18 cellular contexts compared by ENCODE assay signal in genomic region chr4:132934901-132935300, GRCh38.
DNase-seq lines count a peak whose midpoint lies in the region; ATAC-seq and TF ChIP-seq lines count a peak whose summit lies in the region.
"Had no signal": no experiment of that assay in that cellular context is flagged by ENCODE, and none has a peak within 500 bp of the region (broad histone marks: within the 10 kb centered on the region; RNA-seq: fewer than 3 reads in every experiment).

No MANE protein-coding gene starts in this region.

- no CpG with 5 or more reads among the region's 2 CpGs for WGBS in neuronal stem cell (ENCODE audit: extremely low coverage in 2 of 2, insufficient read length in 2 of 2, insufficient replicate concordance in 1 of 2), 2 donors
- 54 to 69% methylated on average over 2 of the region's 2 CpGs for WGBS in gastroesophageal sphincter (ENCODE audit: low coverage in 1 of 2), 2 donors

- no peak overlapping the region for H4K91ac ChIP-seq in neuronal stem cell (ENCODE audit: low read depth, low read length, poor library complexity)

- peaks cover 9% of the 10 kb centered on the region for H3K4me1 Mint-ChIP-seq in GM23338
- H3K4me1 Mint-ChIP-seq: CD8-positive, alpha-beta memory T cell had no signal

- H3K4me1 ChIP-seq in GM23338 (ENCODE audit: insufficient read depth): peaks cover 15% of the 10 kb centered on the region; the same call in 1 of the 2 replicates
- no peaks in the 10 kb centered on the region for H3K4me1 ChIP-seq in neuronal stem cell (ENCODE audit: control insufficient read depth in 2 of 2, insufficient read depth in 1 of 2, low read depth in 1 of 2, low read length in 2 of 2)
- H3K4me1 ChIP-seq in gastroesophageal sphincter: no peaks in the 10 kb centered on the region

- H3K18ac ChIP-seq in neuronal stem cell (ENCODE audit: low read length): no peak overlapping the region

- H3K27ac ChIP-seq in GM23338 (ENCODE audit: low read depth): peak overlapping the region; percentile 11; the same call in 1 of the 2 replicates
- H3K27ac ChIP-seq in neuronal stem cell (replicated peaks; ENCODE audit: low read length): no peak overlapping the region
- H3K27ac ChIP-seq in gastroesophageal sphincter: no peak overlapping the region
- H3K27ac ChIP-seq: C4-2B had no signal

- no peak overlapping the region for H2BK12ac ChIP-seq in neuronal stem cell (ENCODE audit: low read length)

- no peak overlapping the region for H3K27ac Mint-ChIP-seq in GM23338
- H3K27ac Mint-ChIP-seq: CD8-positive, alpha-beta memory T cell had no signal

- H3K14ac ChIP-seq in neuronal stem cell (ENCODE audit: low read length): no peak overlapping the region

- H3K9me2 ChIP-seq in GM23338 (ENCODE audit: insufficient read depth): peaks cover 3% of the 10 kb centered on the region; the same call in 1 of the 2 replicates

- no peaks in the 10 kb centered on the region for H3K79me1 ChIP-seq in neuronal stem cell (ENCODE audit: low read depth, low read length)

- no peak overlapping the region for H3K4me2 ChIP-seq in GM23338
- no peak overlapping the region for H3K4me2 ChIP-seq in neuronal stem cell (ENCODE audit: insufficient read depth, low read length, poor library complexity, severe bottlenecking)

- peaks cover 5% of the 10 kb centered on the region; the same call in 2 of the 3 replicates for H3K9me3 Mint-ChIP-seq in GM23338

- H3K9me3 ChIP-seq in neuronal stem cell (replicated peaks in 1 of 2; ENCODE audit: control insufficient read depth in 2 of 2, insufficient read depth in 1 of 2, low read depth in 1 of 2, low read length in 2 of 2): peaks cover 0 to 1% of the 10 kb centered on the region in 2 donors
- H3K9me3 ChIP-seq in gastroesophageal sphincter: peaks cover 0 to 17% (median 0%) of the 10 kb centered on the region in 3 donors

- no peaks in the 10 kb centered on the region for H4K20me1 ChIP-seq in GM23338 (replicated peaks; ENCODE audit: insufficient read depth)

- no peak for TF ChIP-seq POLR2A in gastroesophageal sphincter (IDR thresholded peaks at IDR 0.05)

- ATAC-seq in GM23338: no peak
- no peak for ATAC-seq in gastroesophageal sphincter
- ATAC-seq in GM18909 (IDR thresholded peaks at IDR 0.05; ENCODE audit: poor library complexity, unreplicated experiment): no peak
- ATAC-seq: Right ventricle myocardium inferior, SK-N-SH treated with all-trans-retinoic acid at 6 μM for 48 hours had no signal

- H3K36me3 ChIP-seq in GM23338 (ENCODE audit: insufficient read depth): no peaks in the 10 kb centered on the region
- no peaks in the 10 kb centered on the region for H3K36me3 ChIP-seq in neuronal stem cell (replicated peaks in 1 of 2; ENCODE audit: control insufficient read depth in 2 of 2, insufficient read depth in 2 of 2, low read length in 2 of 2)
- H3K36me3 ChIP-seq in gastroesophageal sphincter: no peaks in the 10 kb centered on the region

- no peak overlapping the region for H3K4me3 Mint-ChIP-seq in GM23338
- H3K4me3 Mint-ChIP-seq: CD8-positive, alpha-beta memory T cell had no signal

- H3K36me3 Mint-ChIP-seq in GM23338 (ENCODE audit: low read depth): peaks cover 3% of the 10 kb centered on the region; the same call in 1 of the 3 replicates
- H3K36me3 Mint-ChIP-seq: CD8-positive, alpha-beta memory T cell had no signal

- no peak overlapping the region for H3K23ac ChIP-seq in neuronal stem cell (ENCODE audit: low read depth, low read length, poor library complexity)

- TF ChIP-seq EP300 in gastroesophageal sphincter (IDR thresholded peaks at IDR 0.05): no peak

- H2BK120ac ChIP-seq in neuronal stem cell (ENCODE audit: low read depth, low read length): no peak overlapping the region

- no peaks in the 10 kb centered on the region for H3K79me2 ChIP-seq in GM23338 (replicated peaks; ENCODE audit: insufficient read depth)

- H3K4me3 ChIP-seq in GM23338 (no peak overlapping the region), neuronal stem cell (ENCODE audit: low read length in 2 of 2) (no peak overlapping the region), gastroesophageal sphincter (no peak overlapping the region)

- no peak overlapping the region for H2AFZ ChIP-seq in GM23338
- peak overlapping the region; percentile 73 for H2AFZ ChIP-seq in neuronal stem cell (ENCODE audit: low read length)

- H4K8ac ChIP-seq in neuronal stem cell (ENCODE audit: low read depth, low read length): no peak overlapping the region

- DNase-seq in GM23338 (ENCODE audit: low spot score) (peak; percentile 16), SK-MEL-5 (ENCODE audit: low read depth, low spot score) (peak; percentile 37), foreskin melanocyte (peak; percentile 88), neuronal stem cell (ENCODE audit: low spot score) (no peak), NCI-H2171 (lab: John Stamatoyannopoulos, UW) (no peak)
- DNase-seq: CD8-positive, alpha-beta memory T cell; DMS53; GF-D8; KBM-7; NCI-H1105; NCI-H2081; NCI-H446; NCI-H526 had no signal

- TF ChIP-seq CTCF in GM23338 (conservative IDR thresholded peaks at IDR 0.05; ENCODE audit: low read depth in 2 of 2) (no peak), gastroesophageal sphincter (IDR thresholded peaks at IDR 0.05) (no peak)

- H3K27me3 Mint-ChIP-seq in GM23338 (ENCODE audit: insufficient read depth, low read depth, poor library complexity): no peaks in the 10 kb centered on the region
- H3K27me3 Mint-ChIP-seq: CD8-positive, alpha-beta memory T cell had no signal

- H2AK5ac ChIP-seq in neuronal stem cell (ENCODE audit: low read depth, low read length): no peak overlapping the region

- H3F3A ChIP-seq in GM23338 (replicated peaks; ENCODE audit: low read depth): no peaks in the 10 kb centered on the region

- H3K9ac ChIP-seq in neuronal stem cell (ENCODE audit: low read depth, low read length, poor library complexity): no peak overlapping the region

- H3K27me3 ChIP-seq in GM23338 (ENCODE audit: insufficient read depth) (no peaks in the 10 kb centered on the region), neuronal stem cell (ENCODE audit: control insufficient read depth in 3 of 3, insufficient read depth in 3 of 3, low read depth in 1 of 3, low read length in 3 of 3) (no peaks in the 10 kb centered on the region), gastroesophageal sphincter (no peaks in the 10 kb centered on the region)

- in situ Hi-C loops in SK-MEL-5 (cut with HindIII; ENCODE audit: low pct_unique_long_range_greater_than_20kb, low sequenced_read_pairs): no loop called here

- H2BK5ac ChIP-seq in neuronal stem cell (ENCODE audit: low read length): no peak overlapping the region

- H3K4ac ChIP-seq in neuronal stem cell (ENCODE audit: low read length): no peak overlapping the region

- H2BK15ac ChIP-seq in neuronal stem cell (ENCODE audit: low read length): no peak overlapping the region

TF ChIP-seq in GM23338, 12 proteins besides CTCF, POLR2A, EP300 and RAD21 (continues in another document):
- no peak for TF ChIP-seq POLR2AphosphoS5 (IDR thresholded peaks at IDR 0.05; ENCODE audit: low read depth)

Comparison
In these comparisons a context has a peak if more than half of its experiments do, and no peak if none do; other contexts are left out.
1. DNase-seq: peak in GM23338 (single experiment), SK-MEL-5 (single experiment) and foreskin melanocyte (single experiment); none in neuronal stem cell (single experiment) and NCI-H2171 (single experiment).